In genomic region chr10:37895674-37896073, GRCh38 we compare ENCODE assay signal across 2 cellular contexts.
A peak's percentile ranks its signal among the peaks of the same experiment; 100 is the strongest.
TF ChIP-seq lines count a peak whose summit lies in the region.

No MANE protein-coding gene starts in this region.

TF ChIP-seq in HCT116, 20 proteins besides CTCF, POLR2A, EP300 and RAD21:
- TF ChIP-seq EZH2phosphoT487 (IDR thresholded peaks at IDR 0.05; ENCODE audit: borderline replicate concordance) (no peak), ZNF274 (IDR thresholded peaks at IDR 0.05; ENCODE audit: low read depth, low read length) (peak; percentile 31; the same call in 1 of the 2 replicates), ATF3 (IDR thresholded peaks at IDR 0.05) (no peak)
TF ChIP-seq in HCT116: peak in this region for 1.

TF ChIP-seq in K562, 482 proteins besides CTCF, POLR2A, EP300 and RAD21:
- TF ChIP-seq ZNF274 (IDR thresholded peaks at IDR 0.05; ENCODE audit: borderline replicate concordance, low read depth, low read length), result peak; percentile 63; the same call in 1 of the 2 replicates
- no peak for TF ChIP-seq HNRNPLL (IDR thresholded peaks at IDR 0.05; ENCODE audit: low read depth, low read length, poor library complexity, severe bottlenecking)
- TF ChIP-seq PPARD (CRISPR knock-in tag; IDR thresholded peaks at IDR 0.05), result no peak
